Comparison of ENCODE assay signal across 8 cellular contexts in the genomic region with DNA sequence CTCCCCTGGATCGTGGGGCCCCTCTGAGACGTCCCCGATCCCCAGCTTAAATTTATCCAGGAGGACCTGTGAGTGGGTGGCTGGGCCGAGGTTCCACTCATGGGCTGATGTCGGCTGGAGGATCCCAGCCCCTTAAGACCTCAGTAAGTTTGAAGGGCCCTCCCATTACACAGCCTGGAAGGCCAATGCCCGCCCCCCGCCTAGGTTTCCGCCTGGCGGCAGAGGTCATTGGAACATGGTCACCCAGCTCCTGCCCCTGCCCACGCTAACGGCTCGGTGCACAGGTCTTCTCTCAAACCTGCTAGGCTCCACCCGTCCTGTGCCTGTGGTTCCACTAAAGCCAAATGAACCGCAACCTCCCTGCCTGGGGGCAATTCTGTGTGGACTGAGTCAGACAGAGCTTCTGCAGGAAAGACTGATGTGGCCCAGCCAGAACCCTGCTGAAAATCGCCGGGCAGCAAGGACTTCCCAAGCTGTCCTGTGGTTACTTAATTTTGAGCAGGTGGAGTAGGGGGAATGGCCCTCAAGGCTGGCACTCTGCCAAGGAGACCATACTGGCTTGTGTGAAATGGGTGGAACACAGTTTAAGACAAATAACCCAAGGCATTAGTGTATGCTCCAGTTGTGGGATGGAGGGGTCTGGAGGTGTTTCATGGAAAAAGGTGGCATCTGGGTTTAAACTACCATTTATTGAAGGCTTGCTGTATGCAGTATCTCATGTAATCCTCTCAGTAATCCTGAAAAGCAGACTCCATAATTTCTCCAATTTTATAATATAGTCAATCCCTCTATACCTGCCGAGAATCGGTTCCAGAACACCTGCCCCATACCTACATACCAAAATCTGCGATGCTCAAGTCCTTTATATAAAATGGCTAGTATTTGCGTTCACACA. TPM values are rescaled to one million over a fixed set of nuclear protein-coding genes. Genes with fewer than 3 reads are reported as not detected.
A peak's percentile ranks its signal among the peaks of the same experiment; 100 is the strongest.
DNase-seq lines count a peak whose midpoint lies in the region; ATAC-seq and TF ChIP-seq lines count a peak whose summit lies in the region.

No MANE protein-coding gene starts in this region.

- ATAC-seq in HG02852 (IDR thresholded peaks at IDR 0.05; ENCODE audit: unreplicated experiment) = peak; percentile 6

- H3K9me3 Mint-ChIP-seq in activated CD4-positive, alpha-beta memory T cell treated with anti-CD3 and anti-CD28 coated beads for 36 hours = no peaks in the 10 kb centered on the region

- POLR2A ChIA-PET in activated CD4-positive, alpha-beta memory T cell treated with anti-CD3 and anti-CD28 coated beads for 36 hours (lab: Charles Lee) = interaction anchor here (1.0 kb wide), 1 partner anchor 83 kb away, joined by 3 read pairs; no protein-coding TSS in a partner anchor

- H3K4me3 ChIP-seq in GM06990 (replicated peaks; ENCODE audit: low read depth, low read length) = peak overlapping the region; percentile 71
- H3K4me3 ChIP-seq in muscle layer of colon (ENCODE audit: low read depth in 1 of 2, low read length in 2 of 2) = peak overlapping the region; percentile 68 to 99
- H3K4me3 ChIP-seq in subcutaneous abdominal adipose tissue (ENCODE audit: low read depth in 1 of 5, low read length in 5 of 5) = peak overlapping the region; percentile 70 to 80 (median 76)

- intact Hi-C loops in activated CD4-positive, alpha-beta memory T cell treated with anti-CD3 and anti-CD28 coated beads for 36 hours (cut with micrococcal nuclease) = loop anchor here (1.0 to 2.0 kb wide), 4 partner anchors 83 to 123 kb away; partner anchors contain the start of genes HSP90B1 and TDG

- no peaks in the 10 kb centered on the region for H3K27me3 Mint-ChIP-seq in activated CD4-positive, alpha-beta memory T cell treated with anti-CD3 and anti-CD28 coated beads for 36 hours

- H3K4me1 ChIP-seq in muscle layer of colon (ENCODE audit: insufficient read depth, low read length) = peaks cover 29% of the 10 kb centered on the region
- peaks cover 0 to 40% (median 35%) of the 10 kb centered on the region in 5 donors for H3K4me1 ChIP-seq in subcutaneous abdominal adipose tissue (ENCODE audit: control insufficient read depth in 5 of 5, insufficient read depth in 5 of 5, low read length in 5 of 5)

- no peak for DNase-seq in GM06990 (ENCODE audit: extremely low read depth, insufficient read length)
- peak; percentile 98 for DNase-seq in NCI-H69 (lab: John Stamatoyannopoulos, UW)
- peak; percentile 69 for DNase-seq in activated CD4-positive, alpha-beta memory T cell treated with anti-CD3 and anti-CD28 coated beads for 36 hours
- DNase-seq in epidermal melanocyte (ENCODE audit: insufficient read length, low spot score) = peak; percentile 30
- no peak for DNase-seq in NCI-H1436 (lab: John Stamatoyannopoulos, UW)

- CTCF ChIA-PET in activated CD4-positive, alpha-beta memory T cell treated with anti-CD3 and anti-CD28 coated beads for 36 hours (lab: Charles Lee) = no interaction called here

- H3K4me3 Mint-ChIP-seq in activated CD4-positive, alpha-beta memory T cell treated with anti-CD3 and anti-CD28 coated beads for 36 hours = peak overlapping the region; percentile 71

- H3K9ac ChIP-seq in muscle layer of colon (ENCODE audit: low read length) = peak overlapping the region; percentile 88
- peak overlapping the region in 4 of 5 donors; percentile 73 to 80 (median 79) for H3K9ac ChIP-seq in subcutaneous abdominal adipose tissue (ENCODE audit: low read length in 5 of 5)

- H3K36me3 ChIP-seq in GM06990 (ENCODE audit: control insufficient read depth, insufficient read depth, low read length) (no peaks in the 10 kb centered on the region), muscle layer of colon (ENCODE audit: insufficient read depth, low read length) (no peaks in the 10 kb centered on the region), subcutaneous abdominal adipose tissue (ENCODE audit: control insufficient read depth in 5 of 5, insufficient read depth in 5 of 5, low read length in 5 of 5) (no peaks in the 10 kb centered on the region)

- H3K27me3 ChIP-seq in GM06990 (replicated peaks; ENCODE audit: control insufficient read depth, insufficient read depth, low read length) (no peaks in the 10 kb centered on the region), muscle layer of colon (ENCODE audit: control insufficient read depth in 1 of 2, insufficient read depth in 2 of 2, low read length in 2 of 2) (no peaks in the 10 kb centered on the region), subcutaneous abdominal adipose tissue (ENCODE audit: control insufficient read depth in 5 of 5, insufficient read depth in 4 of 5, low read length in 5 of 5) (no peaks in the 10 kb centered on the region)

- TF ChIP-seq CTCF in GM06990 (IDR thresholded peaks at IDR 0.05; ENCODE audit: insufficient read depth, low read length, poor library complexity, severe bottlenecking) = no peak

- H3K9me3 ChIP-seq in muscle layer of colon (ENCODE audit: low read length) (no peaks in the 10 kb centered on the region), subcutaneous abdominal adipose tissue (ENCODE audit: control insufficient read depth in 5 of 5, low read length in 5 of 5) (no peaks in the 10 kb centered on the region)

- H3K27ac Mint-ChIP-seq in activated CD4-positive, alpha-beta memory T cell treated with anti-CD3 and anti-CD28 coated beads for 36 hours = peak overlapping the region; percentile 31

- peaks cover 13% of the 10 kb centered on the region for H3K4me1 Mint-ChIP-seq in activated CD4-positive, alpha-beta memory T cell treated with anti-CD3 and anti-CD28 coated beads for 36 hours (ENCODE audit: low read depth)

- H3K36me3 Mint-ChIP-seq in activated CD4-positive, alpha-beta memory T cell treated with anti-CD3 and anti-CD28 coated beads for 36 hours = no peaks in the 10 kb centered on the region

- H3K27ac ChIP-seq in muscle layer of colon (ENCODE audit: low read depth, low read length) = peak overlapping the region; percentile 99
- peak overlapping the region; percentile 77 for H3K27ac ChIP-seq in subcutaneous abdominal adipose tissue (ENCODE audit: low read depth, low read length)

RNA-seq across cellular contexts. Expression of gene NT5DC3, which starts 0.9 kb away (rescaled TPM):
- 1 to 10 TPM; 6.8 to 7.5 TPM for total RNA-seq in activated CD4-positive, alpha-beta memory T cell treated with anti-CD3 and anti-CD28 coated beads for 36 hours

Comparison
In these comparisons a context has a peak if more than half of its experiments do, and no peak if none do; other contexts are left out.
1. DNase-seq: peak in NCI-H69 (single experiment), activated CD4-positive, alpha-beta memory T cell treated with anti-CD3 and anti-CD28 coated beads for 36 hours (single experiment) and epidermal melanocyte (single experiment); none in GM06990 (single experiment) and NCI-H1436 (single experiment).
2. Peak in every context shown above with its lines, with median percentiles within 50 percentile points of each other: H3K4me3 ChIP-seq.